ENCODE assay signal across 8 cellular contexts in the genomic region with DNA sequence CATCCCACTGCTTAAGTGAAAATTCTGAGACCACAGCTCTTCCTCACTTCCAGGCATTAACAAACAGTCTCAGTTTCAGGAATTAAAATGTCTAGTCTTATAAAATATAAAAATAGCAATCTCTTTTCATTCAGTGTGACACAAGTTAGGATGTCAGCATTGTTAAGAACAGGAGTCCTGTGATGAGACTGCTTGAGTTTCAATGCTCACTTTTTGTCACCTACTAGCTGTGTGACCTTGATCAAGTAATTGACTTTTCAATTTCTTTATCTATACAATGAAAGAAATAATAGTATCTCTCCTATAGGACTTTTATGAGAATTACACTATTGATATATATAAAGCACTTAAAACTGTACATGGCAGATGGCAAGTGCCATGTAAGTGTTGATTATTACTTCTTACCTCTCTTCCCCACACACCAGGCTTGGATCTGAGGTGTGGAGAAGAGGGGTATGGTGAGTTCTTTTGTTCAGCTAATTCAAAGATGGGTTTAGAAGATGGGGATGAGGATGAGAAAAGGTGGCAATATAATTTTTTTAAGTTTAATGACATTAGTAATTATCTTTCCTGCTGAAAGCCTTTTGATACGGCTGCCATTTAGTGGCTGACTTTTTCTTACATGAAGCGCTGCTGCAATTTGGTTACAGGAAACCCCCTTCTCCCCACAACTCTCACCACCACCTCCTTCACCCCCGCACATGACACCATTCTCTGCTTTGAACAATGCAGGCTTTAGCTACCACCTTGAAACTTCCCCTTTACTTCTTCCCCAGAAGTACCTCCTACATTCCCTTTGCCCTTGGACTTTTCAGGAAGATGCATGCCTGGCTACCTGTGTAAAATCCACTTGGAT. TPM values are rescaled to one million over a fixed set of nuclear protein-coding genes. Genes with fewer than 3 reads are reported as not detected.
DNase-seq lines count a peak whose midpoint lies in the region; ATAC-seq, FAIRE-seq and TF ChIP-seq lines count a peak whose summit lies in the region.

No MANE protein-coding gene starts in this region.

- no peaks in the 10 kb centered on the region for H3K4me1 ChIP-seq in uterus

- no peaks in the 10 kb centered on the region for H3K9me3 Mint-ChIP-seq in activated naive CD8-positive, alpha-beta T cell treated with anti-CD3 and anti-CD28 coated beads, Interleukin-2, amount 50 U/mL, for 24 hours

- DNase-seq in GM12865 (ENCODE audit: low read depth) (peak; percentile 57), CD1c-positive myeloid dendritic cell (ENCODE audit: extremely low spot score) (no peak), uterus (no peak), HTR-8/SVneo (ENCODE audit: insufficient read length, low spot score) (no peak), hepatic stellate cell (ENCODE audit: low spot score) (no peak)
- peak; percentile 51 for DNase-seq in activated naive CD8-positive, alpha-beta T cell treated with anti-CD3 and anti-CD28 coated beads, Interleukin-2, amount 50 U/mL, for 24 hours

- H3K4me3 ChIP-seq in GM12865 (ENCODE audit: low read depth, low read length) (no peak overlapping the region), uterus (no peak overlapping the region)

- no peak overlapping the region for H3K27ac ChIP-seq in uterus

- H3K4me3 Mint-ChIP-seq in activated naive CD8-positive, alpha-beta T cell treated with anti-CD3 and anti-CD28 coated beads, Interleukin-2, amount 50 U/mL, for 24 hours, result peak overlapping the region; percentile 48

- TF ChIP-seq CTCF in GM12865 (IDR thresholded peaks at IDR 0.05; ENCODE audit: insufficient read depth, low read depth, low read length, missing control alignments) (no peak), uterus (IDR thresholded peaks at IDR 0.05) (no peak)

- intact Hi-C loops in uterus (cut with DNase I; ENCODE audit: low total_unique reads), result no loop called here

- H3K36me3 Mint-ChIP-seq in activated naive CD8-positive, alpha-beta T cell treated with anti-CD3 and anti-CD28 coated beads, Interleukin-2, amount 50 U/mL, for 24 hours (ENCODE audit: low read depth), result no peaks in the 10 kb centered on the region

- peaks cover 17% of the 10 kb centered on the region for H3K27me3 Mint-ChIP-seq in activated naive CD8-positive, alpha-beta T cell treated with anti-CD3 and anti-CD28 coated beads, Interleukin-2, amount 50 U/mL, for 24 hours

- TF ChIP-seq POLR2A in uterus (IDR thresholded peaks at IDR 0.05), result no peak

- H3K27me3 ChIP-seq in uterus, result no peaks in the 10 kb centered on the region

- no peak for FAIRE-seq in HTR-8/SVneo (lab: Jason Lieb, UNC)

- peaks cover 21% of the 10 kb centered on the region for H3K4me1 Mint-ChIP-seq in activated naive CD8-positive, alpha-beta T cell treated with anti-CD3 and anti-CD28 coated beads, Interleukin-2, amount 50 U/mL, for 24 hours

- ATAC-seq in GM21390 (IDR thresholded peaks at IDR 0.05; ENCODE audit: unreplicated experiment), result peak; percentile 87
- ATAC-seq in HG03439 (IDR thresholded peaks at IDR 0.05; ENCODE audit: unreplicated experiment), result peak; percentile 97
- ATAC-seq in activated naive CD8-positive, alpha-beta T cell treated with anti-CD3 and anti-CD28 coated beads, Interleukin-2, amount 50 U/mL, for 24 hours, result peak; percentile 96

- no peaks in the 10 kb centered on the region for H3K9me3 ChIP-seq in uterus

- peak overlapping the region; percentile 7 for H3K27ac Mint-ChIP-seq in activated naive CD8-positive, alpha-beta T cell treated with anti-CD3 and anti-CD28 coated beads, Interleukin-2, amount 50 U/mL, for 24 hours

- no peaks in the 10 kb centered on the region for H3K36me3 ChIP-seq in uterus

RNA-seq across cellular contexts. Expression of a gene that starts 20.8 kb away (rescaled TPM):
- not detected for total RNA-seq in uterus

Comparison
In these comparisons a context has a peak if more than half of its experiments do, and no peak if none do; other contexts are left out.
1. DNase-seq: peak in GM12865 (single experiment) and activated naive CD8-positive, alpha-beta T cell treated with anti-CD3 and anti-CD28 coated beads, Interleukin-2, amount 50 U/mL, for 24 hours (single experiment); none in CD1c-positive myeloid dendritic cell (single experiment), uterus (0 of 2), HTR-8/SVneo (single experiment) and hepatic stellate cell (single experiment).
2. Peak in every context shown above with its lines, with median percentiles within 50 percentile points of each other: ATAC-seq.